Comparison of ENCODE assay signal across 1 cellular context in the genomic region with DNA sequence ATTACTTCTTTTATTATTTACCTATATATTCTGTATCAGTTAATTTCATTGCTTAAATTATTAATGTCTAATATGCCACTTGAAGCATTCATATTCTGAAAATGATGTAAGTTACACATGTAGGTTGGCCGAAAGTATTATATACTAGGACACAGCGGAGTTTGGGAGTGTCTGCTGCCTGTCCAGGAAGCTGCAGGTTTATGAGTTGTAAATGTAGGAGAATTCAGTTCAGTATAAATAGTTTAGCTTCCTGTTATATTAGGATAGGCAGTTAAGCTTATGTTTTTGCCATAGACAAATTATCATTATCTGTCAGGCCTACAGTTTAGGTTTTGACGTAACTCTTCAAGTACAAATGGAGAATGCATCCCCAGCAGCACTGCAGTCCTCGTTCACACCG.
TF ChIP-seq lines count a peak whose summit lies in the region.

No MANE protein-coding gene starts in this region.

TF ChIP-seq in GM12878, 131 proteins besides CTCF, POLR2A, EP300 and RAD21:
- TF ChIP-seq CREM (IDR thresholded peaks at IDR 0.05; ENCODE audit: low read depth) (no peak), HDAC2 (IDR thresholded peaks at IDR 0.05) (no peak), PRDM15 (CRISPR knock-in tag; IDR thresholded peaks at IDR 0.05) (no peak), NR2C2 (IDR thresholded peaks at IDR 0.05; ENCODE audit: borderline replicate concordance, control insufficient read depth, insufficient read length, low read depth) (no peak), POLR2AphosphoS2 (IDR thresholded peaks at IDR 0.05; ENCODE audit: low read depth, low read length) (no peak), RELA (IDR thresholded peaks at IDR 0.05; ENCODE audit: borderline replicate concordance, partially characterized antibody) (no peak), ZBTB11 (CRISPR knock-in tag; IDR thresholded peaks at IDR 0.05) (no peak), POLR2AphosphoS5 (IDR thresholded peaks at IDR 0.05; ENCODE audit: low read length) (no peak), HCFC1 (IDR thresholded peaks at IDR 0.05; ENCODE audit: low read length) (no peak), EZH2 (IDR thresholded peaks at IDR 0.05; ENCODE audit: borderline replicate concordance, control insufficient read depth, low read depth, low read length) (no peak), ZZZ3 (IDR thresholded peaks at IDR 0.05; ENCODE audit: control insufficient read depth, insufficient read length, low read depth) (no peak), SKIL (IDR thresholded peaks at IDR 0.05; ENCODE audit: low read depth, poor library complexity, severe bottlenecking) (no peak), RAD51 (IDR thresholded peaks at IDR 0.05) (no peak), NFYA (IDR thresholded peaks at IDR 0.05; ENCODE audit: borderline replicate concordance, low read depth, low read length) (no peak), E4F1 (IDR thresholded peaks at IDR 0.05; ENCODE audit: borderline replicate concordance, partially characterized antibody) (no peak), YBX1 (IDR thresholded peaks at IDR 0.05) (no peak), PAX8 (IDR thresholded peaks at IDR 0.05) (no peak)
- TF ChIP-seq, protein P1, sequence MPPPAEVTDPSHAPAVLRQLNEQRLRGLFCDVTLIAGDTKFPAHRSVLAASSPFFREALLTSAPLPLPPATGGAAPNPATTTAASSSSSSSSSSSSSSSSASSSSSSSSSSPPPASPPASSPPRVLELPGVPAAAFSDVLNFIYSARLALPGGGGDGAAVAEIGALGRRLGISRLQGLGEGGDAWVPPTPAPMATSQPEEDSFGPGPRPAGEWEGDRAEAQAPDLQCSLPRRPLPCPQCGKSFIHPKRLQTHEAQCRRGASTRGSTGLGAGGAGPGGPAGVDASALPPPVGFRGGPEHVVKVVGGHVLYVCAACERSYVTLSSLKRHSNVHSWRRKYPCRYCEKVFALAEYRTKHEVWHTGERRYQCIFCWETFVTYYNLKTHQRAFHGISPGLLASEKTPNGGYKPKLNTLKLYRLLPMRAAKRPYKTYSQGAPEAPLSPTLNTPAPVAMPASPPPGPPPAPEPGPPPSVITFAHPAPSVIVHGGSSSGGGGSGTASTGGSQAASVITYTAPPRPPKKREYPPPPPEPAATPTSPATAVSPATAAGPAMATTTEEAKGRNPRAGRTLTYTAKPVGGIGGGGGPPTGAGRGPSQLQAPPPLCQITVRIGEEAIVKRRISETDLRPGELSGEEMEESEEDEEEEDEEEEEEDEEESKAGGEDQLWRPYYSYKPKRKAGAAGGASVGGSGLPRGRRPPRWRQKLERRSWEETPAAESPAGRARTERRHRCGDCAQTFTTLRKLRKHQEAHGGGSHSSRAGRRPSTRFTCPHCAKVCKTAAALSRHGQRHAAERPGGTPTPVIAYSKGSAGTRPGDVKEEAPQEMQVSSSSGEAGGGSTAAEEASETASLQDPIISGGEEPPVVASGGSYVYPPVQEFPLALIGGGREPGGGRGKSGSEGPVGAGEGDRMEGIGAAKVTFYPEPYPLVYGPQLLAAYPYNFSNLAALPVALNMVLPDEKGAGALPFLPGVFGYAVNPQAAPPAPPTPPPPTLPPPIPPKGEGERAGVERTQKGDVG (CRISPR knock-in tag; IDR thresholded peaks at IDR 0.05), result no peak
